In the genomic region with DNA sequence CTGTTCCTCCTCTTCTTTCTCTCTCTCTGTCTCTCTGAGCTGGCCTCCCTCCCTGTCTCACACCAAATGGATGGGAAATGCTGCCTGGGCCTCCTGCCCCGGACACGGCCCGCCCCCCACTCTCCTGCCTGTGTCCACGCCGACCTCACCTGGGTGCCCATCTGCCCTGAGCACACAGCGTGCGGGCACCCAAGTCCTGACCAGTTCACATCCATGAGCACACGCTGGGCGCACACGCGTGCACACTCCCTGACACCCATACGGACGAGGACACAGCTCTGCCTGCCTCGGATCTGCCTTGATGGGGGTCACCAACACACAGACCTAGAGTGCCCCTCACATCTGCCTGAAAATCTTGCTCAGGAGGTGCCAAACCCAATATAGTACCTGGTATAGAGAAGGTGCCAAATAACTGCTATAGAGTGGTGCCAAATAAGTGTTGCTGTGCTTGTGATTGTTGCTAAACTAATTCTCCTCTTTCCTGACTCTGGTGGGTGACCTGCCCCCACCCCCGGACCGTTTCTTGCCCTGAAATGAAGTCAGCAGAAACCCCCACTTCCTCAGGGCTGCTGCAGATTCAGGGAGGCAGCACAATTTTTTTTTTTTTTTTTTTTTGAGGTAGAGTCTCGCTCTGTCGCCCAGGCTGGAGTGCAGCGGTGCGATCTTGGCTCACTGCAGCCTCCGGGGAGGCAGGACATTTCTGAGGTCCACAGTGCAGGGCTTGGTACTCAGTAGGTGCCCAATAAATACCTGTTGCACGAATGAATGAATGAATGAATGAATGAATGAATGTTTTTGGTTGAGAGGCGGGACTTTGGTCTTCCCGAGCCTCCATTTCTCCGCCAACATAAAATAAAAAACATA, we compare ENCODE assay signal across 10 cellular contexts. TPM values are rescaled to one million over a fixed set of nuclear protein-coding genes. Genes with fewer than 3 reads are reported as not detected.
DNase-seq lines count a peak whose midpoint lies in the region; ATAC-seq, FAIRE-seq and TF ChIP-seq lines count a peak whose summit lies in the region.
"Had no signal": no experiment of that assay in that cellular context is flagged by ENCODE, and none has a peak within 500 bp of the region (broad histone marks: within the 10 kb centered on the region; RNA-seq: fewer than 3 reads in every experiment).

No MANE protein-coding gene starts in this region.

- in situ Hi-C loops in GM13977 (cut with MboI; ENCODE audit: low pct_unique_long_range_greater_than_20kb, low sequenced_read_pairs, unreplicated experiment) (no loop called here), K562 (cut with MboI) (no loop called here)

- peaks cover 97% of the 10 kb centered on the region for H3K79me2 ChIP-seq in K562 (ENCODE audit: control insufficient read depth, insufficient read depth, low read length)

- no peak overlapping the region for H2AFZ ChIP-seq in K562 (ENCODE audit: low read depth, low read length)

- FAIRE-seq in K562 (lab: Jason Lieb, UNC) = no peak
- FAIRE-seq: GM19239 had no signal

- DNase-seq in GM13977 (ENCODE audit: low spot score) (peak; percentile 80), K562 (ENCODE audit: extremely low read depth in 1 of 4, low spot score in 3 of 4) (no peak), right lobe of liver (peak in 1 of 3 donors; percentile 82), NOMO-1 treated with DMSO at 0.1 percent for 48 hours (lab: John Stamatoyannopoulos, UW; ENCODE audit: unreplicated experiment) (no peak), NCI-H510A treated with DMSO at 0.1 percent for 48 hours (lab: John Stamatoyannopoulos, UW) (no peak)
- DNase-seq in activated naive CD4-positive, alpha-beta T cell treated with anti-CD3 and anti-CD28 coated beads, Interleukin-2, amount 50 U/mL, for 72 hours (ENCODE audit: low spot score in 2 of 2) = no peak
- DNase-seq: activated CD4-positive, alpha-beta T cell treated with anti-CD3 and anti-CD28 coated beads for 4 hours had no signal

- 72% methylated on average over 14 of the region's 25 CpGs for WGBS in K562 (ENCODE audit: insufficient coverage, low coverage, missing lambda C conversion rate)
- WGBS in right lobe of liver (ENCODE audit: insufficient coverage, low coverage, low lambda C conversion rate, missing lambda C conversion rate) = 20% methylated on average over 20 of the region's 25 CpGs

- peak overlapping the region; percentile 97; the same call in 2 of the 3 replicates for H3K27ac ChIP-seq in K562 (ENCODE audit: extremely low read depth, low read depth, low read length)
- peak overlapping the region; percentile 89 to 97 (median 95) for H3K27ac ChIP-seq in right lobe of liver
- H3K27ac ChIP-seq in stomach smooth muscle (ENCODE audit: low read length) = peak overlapping the region; percentile 97

- no peak overlapping the region for H3K4me2 ChIP-seq in K562 (ENCODE audit: insufficient read depth, low read length)

- peaks cover 61 to 90% of the 10 kb centered on the region in 2 experiments for H3K4me1 ChIP-seq in K562 (replicated peaks in 1 of 2; ENCODE audit: control insufficient read depth in 2 of 2, insufficient read depth in 2 of 2, low read length in 2 of 2)
- H3K4me1 ChIP-seq in right lobe of liver = peaks cover 3 to 48% (median 15%) of the 10 kb centered on the region in 4 donors
- peaks cover 67% of the 10 kb centered on the region for H3K4me1 ChIP-seq in stomach smooth muscle (ENCODE audit: control insufficient read depth, insufficient read depth, low read length)

- TF ChIP-seq POLR2A in K562 (conservative IDR thresholded peaks at IDR 0.05) (no peak), right lobe of liver (IDR thresholded peaks at IDR 0.05) (peak; percentile 40)

- H3K9me3 Mint-ChIP-seq in activated naive CD4-positive, alpha-beta T cell treated with anti-CD3 and anti-CD28 coated beads, Interleukin-2, amount 50 U/mL, for 72 hours = no peaks in the 10 kb centered on the region

- H3K9me3 ChIP-seq in K562 (replicated peaks; ENCODE audit: control insufficient read depth, insufficient read depth, low read depth, low read length) (no peaks in the 10 kb centered on the region), right lobe of liver (no peaks in the 10 kb centered on the region), stomach smooth muscle (ENCODE audit: control insufficient read depth in 2 of 2, low read length in 2 of 2) (no peaks in the 10 kb centered on the region)

- CTCF ChIA-PET in K562 (lab: Yijun Ruan, JAX; ENCODE audit: low intra/inter-chr PET ratio) = interaction anchor here (0.7 kb wide), 1 partner anchor 162 kb away, joined by 3 read pairs; no protein-coding TSS in a partner anchor

- H4K20me1 ChIP-seq in K562 (replicated peaks; ENCODE audit: control insufficient read depth, insufficient read depth, low read length) = peaks cover 58% of the 10 kb centered on the region

- POLR2A ChIA-PET in K562 (lab: Yijun Ruan, JAX) = interaction anchor here (0.6 kb wide), 1 partner anchor 8 kb away, joined by 4 read pairs; no protein-coding TSS in a partner anchor

- H3K27me3 ChIP-seq in K562 (ENCODE audit: control insufficient read depth in 2 of 2, insufficient read depth in 2 of 2, low read length in 2 of 2) (no peaks in the 10 kb centered on the region; a peak in 1 of 5 replicates), right lobe of liver (no peaks in the 10 kb centered on the region), stomach smooth muscle (ENCODE audit: control insufficient read depth in 1 of 2, insufficient read depth in 2 of 2, low read length in 2 of 2) (no peaks in the 10 kb centered on the region)

- ATAC-seq in K562 = no peak
- peak in 1 of 4 donors; percentile 1 for ATAC-seq in right lobe of liver
- no peak for ATAC-seq in activated naive CD4-positive, alpha-beta T cell treated with anti-CD3 and anti-CD28 coated beads, Interleukin-2, amount 50 U/mL, for 72 hours
- ATAC-seq in GM18909 (IDR thresholded peaks at IDR 0.05; ENCODE audit: poor library complexity, unreplicated experiment) = no peak

- H3K9ac ChIP-seq in K562 (ENCODE audit: insufficient read depth in 1 of 2, low read depth in 2 of 2, low read length in 2 of 2) = peak overlapping the region in 1 of 2 experiments; percentile 95; a peak in 2 of 4 replicates
- H3K9ac ChIP-seq in stomach smooth muscle (ENCODE audit: low read length in 2 of 2) = peak overlapping the region in 1 of 2 donors; percentile 98

- no peaks in the 10 kb centered on the region for H3K36me3 Mint-ChIP-seq in activated naive CD4-positive, alpha-beta T cell treated with anti-CD3 and anti-CD28 coated beads, Interleukin-2, amount 50 U/mL, for 72 hours

- TF ChIP-seq CTCF in GM13977 (IDR thresholded peaks at IDR 0.05; ENCODE audit: extremely low read depth, insufficient read depth, missing control alignments) = no peak
- TF ChIP-seq CTCF in K562 (IDR thresholded peaks at IDR 0.05 in 2 of 3, conservative IDR thresholded peaks at IDR 0.05 in 1 of 3; ENCODE audit: insufficient read depth in 2 of 3, low read depth in 1 of 3, low read length in 3 of 3) = 0 out of 6 replicates have a peak, but pooled peaks of 1 of the 3 experiments have one; percentile 0
- TF ChIP-seq CTCF in right lobe of liver (IDR thresholded peaks at IDR 0.05) = no peak

- no peak for TF ChIP-seq RAD21 in K562 (CRISPR knock-in tag; conservative IDR thresholded peaks at IDR 0.05 in 1 of 2, IDR thresholded peaks at IDR 0.05 in 1 of 2)

- no peak overlapping the region; the same call in 1 of the 2 replicates for H3K4me3 ChIP-seq in K562
- peak overlapping the region in 2 of 3 donors; percentile 90 for H3K4me3 ChIP-seq in right lobe of liver
- peak overlapping the region; percentile 83 to 88 for H3K4me3 ChIP-seq in stomach smooth muscle (ENCODE audit: low read length in 2 of 2)

- BruUV-seq in K562 (replicated peaks; lab: Mats Ljungman, UMichigan) = TSS peak; percentile 9

- H3K9me1 ChIP-seq in K562 (ENCODE audit: control insufficient read depth, insufficient read depth, low read length) = peaks cover 13% of the 10 kb centered on the region

- H3K27ac Mint-ChIP-seq in activated naive CD4-positive, alpha-beta T cell treated with anti-CD3 and anti-CD28 coated beads, Interleukin-2, amount 50 U/mL, for 72 hours = no peak overlapping the region

- peaks cover 48% of the 10 kb centered on the region; the same call in 2 of the 3 replicates for H3K36me3 ChIP-seq in K562 (ENCODE audit: control insufficient read depth, insufficient read depth, low read length)
- H3K36me3 ChIP-seq in right lobe of liver = no peaks in the 10 kb centered on the region
- H3K36me3 ChIP-seq in stomach smooth muscle (ENCODE audit: control insufficient read depth in 2 of 2, insufficient read depth in 2 of 2, low read length in 2 of 2) = peaks cover 0 to 4% of the 10 kb centered on the region in 2 donors

- intact Hi-C loops in K562 (cut with micrococcal nuclease) (no loop called here), right lobe of liver (cut with DNase I) (loop anchor here in 1 of 2 donors (10.0 kb wide), 1 partner anchor 54 kb away; no protein-coding TSS in a partner anchor)

- TF ChIP-seq EP300 in K562 (IDR thresholded peaks at IDR 0.05; ENCODE audit: low read length) = no peak

RNA-seq across cellular contexts. Expression of gene NFIC, which starts 4.6 kb away (rescaled TPM):
- 66.4 and 156 TPM in 2 replicates for total RNA-seq in K562 (2011; cell fraction: chromatin; rRNA removed; ENCODE audit: low replicate concordance)
- 56.2 and 56.5 TPM in 2 replicates for total RNA-seq in K562 (2011; cell fraction: nucleolus; rRNA removed)
- total RNA-seq in K562 (2011; cell fraction: nucleoplasm; rRNA removed) = 46.9 and 54.0 TPM in 2 replicates
- total RNA-seq in K562 (2014; rRNA removed) (14.1 and 15.7 TPM in 2 replicates), K562 (2014; rRNA removed; fragmentation: Illumina TruSeq; extraction: Trizol) (3.0 and 3.7 TPM in 2 replicates), K562 (2015; rRNA removed; fragmentation: Illumina TruSeq; extraction: Trizol) (6.9 and 8.4 TPM in 2 replicates), K562 (2021) (57.3 and 62.1 TPM in 2 replicates), right lobe of liver (100 to 1,000 TPM in 4 of 6 experiments, 10 to 100 TPM in 2; 94.6 to 168 (median 120) TPM)
- polyA plus RNA-seq in K562 (2011; rRNA removed) (2.0 and 2.9 TPM in 2 replicates), K562 (2014; fragmentation: Illumina TruSeq; extraction: Trizol) (17.2 and 26.2 TPM in 2 replicates), K562 (2014; fragmentation: Nextera tagmentation; extraction: Ambion mirVana) (under 1 TPM; 0.71 to 0.99 TPM), K562 (2014; rRNA removed) (14.1 and 15.9 TPM in 2 replicates)
- 1.8 and 2.6 TPM in 2 replicates for polyA plus RNA-seq in K562 (2011; cell fraction: cytosol; rRNA removed)
- 13.2 and 19.2 TPM in 2 replicates for polyA plus RNA-seq in K562 (2011; cell fraction: nucleus; rRNA removed)
- polyA plus RNA-seq in K562 (2012) = 20.3 and 20.4 TPM in 2 replicates
- 4.0 and 4.7 TPM in 2 replicates for polyA minus RNA-seq in K562 (2011; rRNA and poly(A)+ RNA removed)
- polyA minus RNA-seq in K562 (2011; cell fraction: cytosol; rRNA and poly(A)+ RNA removed) = 14.5 and 19.9 TPM in 2 replicates
- polyA minus RNA-seq in K562 (2011; cell fraction: nucleus; rRNA and poly(A)+ RNA removed) = 16.6 and 19.5 TPM in 2 replicates
- total RNA-seq in activated naive CD4-positive, alpha-beta T cell treated with anti-CD3 and anti-CD28 coated beads, Interleukin-2, amount 50 U/mL, for 72 hours = 10 to 100 TPM; 10.4 to 23.1 TPM
